In genomic region chr5:160923927-160924705, GRCh38 we compare ENCODE assay signal across 10 cellular contexts.
A peak's percentile ranks its signal among the peaks of the same experiment; 100 is the strongest.
DNase-seq lines count a peak whose midpoint lies in the region; ATAC-seq and TF ChIP-seq lines count a peak whose summit lies in the region.
"Had no signal": no experiment of that assay in that cellular context is flagged by ENCODE, and none has a peak within 500 bp of the region (broad histone marks: within the 10 kb centered on the region; RNA-seq: fewer than 3 reads in every experiment).

No MANE protein-coding gene starts in this region.

- in situ Hi-C loops in transverse colon (cut with MboI; ENCODE audit: low pct_ligation_motif_present in 1 of 4, low pct_unique_long_range_greater_than_20kb in 1 of 4, low sequenced_read_pairs in 3 of 4), result no loop called here

- H3K9me3 Mint-ChIP-seq in activated T-cell treated with anti-CD3 and anti-CD28 coated beads, Interleukin-2, amount 50 U/mL, for 24 hours, result no peaks in the 10 kb centered on the region
- H3K9me3 Mint-ChIP-seq: activated naive CD4-positive, alpha-beta T cell treated with anti-CD3 and anti-CD28 coated beads, Interleukin-2, amount 50 U/mL, for 72 hours had no signal

- no peaks in the 10 kb centered on the region for H3K27me3 ChIP-seq in PC-9 (ENCODE audit: insufficient read depth, low read depth)
- no peaks in the 10 kb centered on the region for H3K27me3 ChIP-seq in transverse colon

- no peak overlapping the region for H3K4me3 Mint-ChIP-seq in activated T-cell treated with anti-CD3 and anti-CD28 coated beads, Interleukin-2, amount 50 U/mL, for 24 hours
- H3K4me3 Mint-ChIP-seq: activated CD8-positive, alpha-beta memory T cell treated with anti-CD3 and anti-CD28 coated beads, Interleukin-2, amount 10 ng/mL, durations not matched to agents 7 days and 5 days; natural killer cell had no signal

- H3K27ac ChIP-seq in PC-9, result no peak overlapping the region
- peak overlapping the region; percentile 35 to 60 (median 48) for H3K27ac ChIP-seq in transverse colon

- intact Hi-C loops in PC-9 (cut with micrococcal nuclease; ENCODE audit: unreplicated experiment), result no loop called here
- intact Hi-C loops in transverse colon (cut with DNase I; ENCODE audit: low total_unique reads), result no loop called here

- H3K4me1 Mint-ChIP-seq in activated T-cell treated with anti-CD3 and anti-CD28 coated beads, Interleukin-2, amount 50 U/mL, for 24 hours (ENCODE audit: low read depth), result no peaks in the 10 kb centered on the region
- H3K4me1 Mint-ChIP-seq: activated CD8-positive, alpha-beta memory T cell treated with anti-CD3 and anti-CD28 coated beads, Interleukin-2, amount 10 ng/mL, durations not matched to agents 7 days and 5 days; natural killer cell had no signal

- no peak overlapping the region for H3K27ac Mint-ChIP-seq in activated T-cell treated with anti-CD3 and anti-CD28 coated beads, Interleukin-2, amount 50 U/mL, for 24 hours
- H3K27ac Mint-ChIP-seq: activated CD8-positive, alpha-beta memory T cell treated with anti-CD3 and anti-CD28 coated beads, Interleukin-2, amount 10 ng/mL, durations not matched to agents 7 days and 5 days; activated naive CD4-positive, alpha-beta T cell treated with anti-CD3 and anti-CD28 coated beads, Interleukin-2, amount 50 U/mL, for 72 hours; natural killer cell had no signal

- H3K27me3 Mint-ChIP-seq in activated T-cell treated with anti-CD3 and anti-CD28 coated beads, Interleukin-2, amount 50 U/mL, for 24 hours, result no peaks in the 10 kb centered on the region
- H3K27me3 Mint-ChIP-seq: activated CD8-positive, alpha-beta memory T cell treated with anti-CD3 and anti-CD28 coated beads, Interleukin-2, amount 10 ng/mL, durations not matched to agents 7 days and 5 days had no signal

- H3K9me3 ChIP-seq in PC-9 (ENCODE audit: insufficient read depth, low read depth) (no peaks in the 10 kb centered on the region), transverse colon (no peaks in the 10 kb centered on the region)

- no peaks in the 10 kb centered on the region for H3K36me3 ChIP-seq in PC-9 (ENCODE audit: low read depth)
- H3K36me3 ChIP-seq in transverse colon, result no peaks in the 10 kb centered on the region

- H3K4me1 ChIP-seq in PC-9 (replicated peaks; ENCODE audit: insufficient read depth), result peaks cover 38% of the 10 kb centered on the region
- peaks cover 3 to 46% (median 21%) of the 10 kb centered on the region in 4 donors for H3K4me1 ChIP-seq in transverse colon

- no peak for TF ChIP-seq EP300 in transverse colon (IDR thresholded peaks at IDR 0.05; ENCODE audit: low read depth)

- H3K4me3 ChIP-seq in PC-9 (no peak overlapping the region), transverse colon (no peak overlapping the region)

- peak overlapping the region; percentile 43; the same call in 1 of the 2 replicates for H3K4me2 ChIP-seq in PC-9

- TF ChIP-seq POLR2A in transverse colon (IDR thresholded peaks at IDR 0.05), result no peak

- H3K79me2 ChIP-seq in PC-9 (ENCODE audit: low read depth), result no peaks in the 10 kb centered on the region

- CTCF ChIA-PET in PC-9 (lab: Charles Lee), result no interaction called here

- H3K36me3 Mint-ChIP-seq in activated T-cell treated with anti-CD3 and anti-CD28 coated beads, Interleukin-2, amount 50 U/mL, for 24 hours (ENCODE audit: low read depth), result no peaks in the 10 kb centered on the region
- H3K36me3 Mint-ChIP-seq: activated CD8-positive, alpha-beta memory T cell treated with anti-CD3 and anti-CD28 coated beads, Interleukin-2, amount 10 ng/mL, durations not matched to agents 7 days and 5 days; activated naive CD4-positive, alpha-beta T cell treated with anti-CD3 and anti-CD28 coated beads, Interleukin-2, amount 50 U/mL, for 72 hours; natural killer cell had no signal

- TF ChIP-seq CTCF in PC-9 (conservative IDR thresholded peaks at IDR 0.05) (no peak), transverse colon (IDR thresholded peaks at IDR 0.05) (no peak)

- BruUV-seq in PC-9 (replicated peaks; lab: Mats Ljungman, UMichigan), result no TSS peak

- peak; percentile 70 for DNase-seq in HuH-7 (ENCODE audit: low spot score)
- peak; percentile 45 to 93 for DNase-seq in PC-9
- no peak for DNase-seq in left lobe of liver (ENCODE audit: low spot score)
- peak; percentile 85 for DNase-seq in transverse colon
- no peak for DNase-seq in activated T-cell treated with anti-CD3 and anti-CD28 coated beads, Interleukin-2, amount 50 U/mL, for 24 hours
- no peak for DNase-seq in RPMI8226
- DNase-seq: activated CD8-positive, alpha-beta memory T cell treated with anti-CD3 and anti-CD28 coated beads, Interleukin-2, amount 10 ng/mL, durations not matched to agents 7 days and 5 days; natural killer cell had no signal

- POLR2A ChIA-PET in PC-9 (lab: Charles Lee; ENCODE audit: unreplicated experiment), result interaction anchor here (0.7 kb wide), 1 partner anchor 102 kb away, joined by 5 read pairs; no protein-coding TSS in a partner anchor

- H2AFZ ChIP-seq in PC-9, result no peak overlapping the region

- H3F3A ChIP-seq in PC-9 (ENCODE audit: insufficient read depth, low read depth), result peaks cover 6% of the 10 kb centered on the region; the same call in 1 of the 2 replicates

- ATAC-seq in left lobe of liver (peak; percentile 43), HG02798 (IDR thresholded peaks at IDR 0.05; ENCODE audit: poor library complexity, unreplicated experiment) (no peak)
- ATAC-seq: activated CD8-positive, alpha-beta memory T cell treated with anti-CD3 and anti-CD28 coated beads, Interleukin-2, amount 10 ng/mL, durations not matched to agents 7 days and 5 days; activated naive CD4-positive, alpha-beta T cell treated with anti-CD3 and anti-CD28 coated beads, Interleukin-2, amount 50 U/mL, for 72 hours; natural killer cell had no signal

- no peaks in the 10 kb centered on the region for H3K9me2 ChIP-seq in PC-9 (ENCODE audit: insufficient read depth)

- no peaks in the 10 kb centered on the region for H4K20me1 ChIP-seq in PC-9 (ENCODE audit: insufficient read depth)

- WGBS in transverse colon (ENCODE audit: low coverage in 1 of 2), 2 donors, result 37 to 74% methylated on average over 4 to 6 of the region's 6 CpGs

Comparison
In these comparisons a context has a peak if more than half of its experiments do, and no peak if none do; other contexts are left out.
1. DNase-seq: peak in HuH-7 (single experiment), PC-9 (2 of 2) and transverse colon (single experiment); none in left lobe of liver (single experiment), activated T-cell treated with anti-CD3 and anti-CD28 coated beads, Interleukin-2, amount 50 U/mL, for 24 hours (single experiment) and RPMI8226 (single experiment).